Comparison of ENCODE assay signal across 1 cellular context in genomic region chr11:70456921-70457532, GRCh38.
TF ChIP-seq lines count a peak whose summit lies in the region.

No MANE protein-coding gene starts in this region.

TF ChIP-seq in IMR-90, 13 proteins besides CTCF, POLR2A, EP300 and RAD21 (continued from another document):
- TF ChIP-seq NFE2L2 (IDR thresholded peaks at IDR 0.05; ENCODE audit: low read depth, low read length) = peak; percentile 94
